1 cellular context compared by ENCODE assay signal in genomic region chr14:81380009-81380408, GRCh38. TPM values are rescaled to one million over a fixed set of nuclear protein-coding genes. Genes with fewer than 3 reads are reported as not detected.
"Had no signal": no experiment of that assay in that cellular context is flagged by ENCODE, and none has a peak within 500 bp of the region (broad histone marks: within the 10 kb centered on the region; RNA-seq: fewer than 3 reads in every experiment).

No MANE protein-coding gene starts in this region.

RNA-seq across cellular contexts. Expression of gene STON2, which starts 20.1 kb away (rescaled TPM):
- polyA plus RNA-seq: IMR-90 had no signal
